6 cellular contexts compared by ENCODE assay signal in genomic region chr6:28661097-28661713, GRCh38.
"Had no signal": no experiment of that assay in that cellular context is flagged by ENCODE, and none has a peak within 500 bp of the region (broad histone marks: within the 10 kb centered on the region; RNA-seq: fewer than 3 reads in every experiment).

No MANE protein-coding gene starts in this region.

- DNase-seq: H9, HCEC 1CT, HFFc6 had no signal

- H3K36me3 Mint-ChIP-seq: IgD-negative memory B cell had no signal

- H3K27ac ChIP-seq: HL-60 had no signal

- H3K4me3 Mint-ChIP-seq: GM23338, H9, HFFc6, IgD-negative memory B cell had no signal

- H3K27ac Mint-ChIP-seq: GM23338, H9, HFFc6, IgD-negative memory B cell had no signal

- H3K9me3 Mint-ChIP-seq: HFFc6 had no signal

- H3K4me3 ChIP-seq: GM23338 had no signal
